10 cellular contexts compared by ENCODE assay signal in genomic region chrX:16838202-16839066, GRCh38. TPM values are rescaled to one million over a fixed set of nuclear protein-coding genes. Genes with fewer than 3 reads are reported as not detected.
DNase-seq lines count a peak whose midpoint lies in the region; ATAC-seq and TF ChIP-seq lines count a peak whose summit lies in the region.
"Had no signal": no experiment of that assay in that cellular context is flagged by ENCODE, and none has a peak within 500 bp of the region (broad histone marks: within the 10 kb centered on the region; RNA-seq: fewer than 3 reads in every experiment).

No MANE protein-coding gene starts in this region.

- H3K4me3 ChIP-seq in brain microvascular endothelial cell (ENCODE audit: low read depth, low read length) (no peak overlapping the region), tibial artery (no peak overlapping the region)

- no peak for DNase-seq in activated naive CD4-positive, alpha-beta T cell treated with anti-CD3 and anti-CD28 coated beads, Interleukin-2, amount 10 ng/mL, durations not matched to agents 7 days and 5 days
- no peak for DNase-seq in activated naive CD4-positive, alpha-beta T cell (lab: John Stamatoyannopoulos, UW)
- peak; percentile 85 for DNase-seq in brain microvascular endothelial cell
- DNase-seq in immature natural killer cell: no peak
- peak; percentile 30 to 73 for DNase-seq in tibial artery
- no peak for DNase-seq in NCI-H446 (lab: John Stamatoyannopoulos, UW)
- DNase-seq: CD4-positive, CD25-positive, alpha-beta regulatory T cell; stimulated activated CD4-positive, alpha-beta T cell treated with anti-CD3 and anti-CD28 coated beads, Interleukin-2, amount 100 ng/mL, for 48 hours had no signal

- no peaks in the 10 kb centered on the region for H3K9me3 Mint-ChIP-seq in activated naive CD4-positive, alpha-beta T cell treated with anti-CD3 and anti-CD28 coated beads, Interleukin-2, amount 10 ng/mL, durations not matched to agents 7 days and 5 days
- no peaks in the 10 kb centered on the region for H3K9me3 Mint-ChIP-seq in immature natural killer cell
- H3K9me3 Mint-ChIP-seq: CD4-positive, CD25-positive, alpha-beta regulatory T cell had no signal

- intact Hi-C loops in tibial artery (cut with DNase I; ENCODE audit: low total_unique reads): no loop called here

- no peak overlapping the region for H3K4me3 Mint-ChIP-seq in activated naive CD4-positive, alpha-beta T cell treated with anti-CD3 and anti-CD28 coated beads, Interleukin-2, amount 10 ng/mL, durations not matched to agents 7 days and 5 days
- H3K4me3 Mint-ChIP-seq in immature natural killer cell: no peak overlapping the region
- H3K4me3 Mint-ChIP-seq: CD4-positive, CD25-positive, alpha-beta regulatory T cell had no signal

- CTCF ChIA-PET in activated naive CD4-positive, alpha-beta T cell treated with anti-CD3 and anti-CD28 coated beads, Interleukin-2, amount 10 ng/mL, durations not matched to agents 7 days and 5 days (lab: Charles Lee): interaction anchor here (0.8 kb wide), 1 partner anchor 13 kb away, joined by 3 read pairs; no protein-coding TSS in a partner anchor

- H3K4me1 Mint-ChIP-seq in activated naive CD4-positive, alpha-beta T cell treated with anti-CD3 and anti-CD28 coated beads, Interleukin-2, amount 10 ng/mL, durations not matched to agents 7 days and 5 days: no peaks in the 10 kb centered on the region
- H3K4me1 Mint-ChIP-seq in immature natural killer cell: peaks cover 0 to 3% of the 10 kb centered on the region in 2 donors

- no peaks in the 10 kb centered on the region for H3K27me3 Mint-ChIP-seq in activated naive CD4-positive, alpha-beta T cell treated with anti-CD3 and anti-CD28 coated beads, Interleukin-2, amount 10 ng/mL, durations not matched to agents 7 days and 5 days
- H3K27me3 Mint-ChIP-seq in immature natural killer cell (ENCODE audit: low read depth in 3 of 3): peaks cover 0 to 3% (median 2%) of the 10 kb centered on the region in 3 donors
- H3K27me3 Mint-ChIP-seq: CD4-positive, CD25-positive, alpha-beta regulatory T cell had no signal

- ATAC-seq in GM21390 (IDR thresholded peaks at IDR 0.05; ENCODE audit: unreplicated experiment) (no peak), HG03354 (IDR thresholded peaks at IDR 0.05; ENCODE audit: poor library complexity, severe bottlenecking, unreplicated experiment) (no peak)

- H3K27ac ChIP-seq in brain microvascular endothelial cell (peak overlapping the region; percentile 83), tibial artery (peak overlapping the region; percentile 60 to 64)

- H3K36me3 ChIP-seq in brain microvascular endothelial cell (replicated peaks): peaks cover 18% of the 10 kb centered on the region
- H3K36me3 ChIP-seq in tibial artery: peaks cover 0 to 83% (median 54%) of the 10 kb centered on the region in 3 donors

- H3K27me3 ChIP-seq in brain microvascular endothelial cell (replicated peaks): no peaks in the 10 kb centered on the region
- no peaks in the 10 kb centered on the region for H3K27me3 ChIP-seq in tibial artery

- peak overlapping the region; percentile 71 for H3K27ac Mint-ChIP-seq in activated naive CD4-positive, alpha-beta T cell treated with anti-CD3 and anti-CD28 coated beads, Interleukin-2, amount 10 ng/mL, durations not matched to agents 7 days and 5 days
- peak overlapping the region in 4 of 6 donors; percentile 9 to 45 (median 28) for H3K27ac Mint-ChIP-seq in immature natural killer cell

- TF ChIP-seq CTCF in brain microvascular endothelial cell (IDR thresholded peaks at IDR 0.05; ENCODE audit: low read depth, low read length, missing control alignments) (peak; percentile 16), tibial artery (IDR thresholded peaks at IDR 0.05) (no peak)

- H3K36me3 Mint-ChIP-seq in activated naive CD4-positive, alpha-beta T cell treated with anti-CD3 and anti-CD28 coated beads, Interleukin-2, amount 10 ng/mL, durations not matched to agents 7 days and 5 days: peaks cover 23% of the 10 kb centered on the region
- peaks cover 0 to 68% (median 45%) of the 10 kb centered on the region in 3 donors for H3K36me3 Mint-ChIP-seq in immature natural killer cell

- in situ Hi-C loops in brain microvascular endothelial cell (cut with HindIII; ENCODE audit: low pct_ligation_motif_present, low sequenced_read_pairs): no loop called here

- peaks cover 0 to 31% (median 13%) of the 10 kb centered on the region in 4 donors for H3K4me1 ChIP-seq in tibial artery

- H3K9me3 ChIP-seq in tibial artery: no peaks in the 10 kb centered on the region

RNA-seq across cellular contexts. Expression of gene RBBP7, which starts 31.7 kb away (rescaled TPM):
- polyA plus RNA-seq in immature natural killer cell: 100 to 1,000 TPM; 166 to 243 (median 199) TPM

RNA-seq across cellular contexts. Expression of gene TXLNG, which starts 52.2 kb away (rescaled TPM):
- polyA plus RNA-seq in immature natural killer cell: 1 to 10 TPM; 5.2 to 9.8 (median 5.4) TPM

Comparison
In these comparisons a context has a peak if more than half of its experiments do, and no peak if none do; other contexts are left out.
1. DNase-seq: peak in brain microvascular endothelial cell (single experiment) and tibial artery (2 of 2); none in activated naive CD4-positive, alpha-beta T cell treated with anti-CD3 and anti-CD28 coated beads, Interleukin-2, amount 10 ng/mL, durations not matched to agents 7 days and 5 days (single experiment), activated naive CD4-positive, alpha-beta T cell (0 of 4), immature natural killer cell (0 of 3) and NCI-H446 (0 of 2).